In the genomic region with DNA sequence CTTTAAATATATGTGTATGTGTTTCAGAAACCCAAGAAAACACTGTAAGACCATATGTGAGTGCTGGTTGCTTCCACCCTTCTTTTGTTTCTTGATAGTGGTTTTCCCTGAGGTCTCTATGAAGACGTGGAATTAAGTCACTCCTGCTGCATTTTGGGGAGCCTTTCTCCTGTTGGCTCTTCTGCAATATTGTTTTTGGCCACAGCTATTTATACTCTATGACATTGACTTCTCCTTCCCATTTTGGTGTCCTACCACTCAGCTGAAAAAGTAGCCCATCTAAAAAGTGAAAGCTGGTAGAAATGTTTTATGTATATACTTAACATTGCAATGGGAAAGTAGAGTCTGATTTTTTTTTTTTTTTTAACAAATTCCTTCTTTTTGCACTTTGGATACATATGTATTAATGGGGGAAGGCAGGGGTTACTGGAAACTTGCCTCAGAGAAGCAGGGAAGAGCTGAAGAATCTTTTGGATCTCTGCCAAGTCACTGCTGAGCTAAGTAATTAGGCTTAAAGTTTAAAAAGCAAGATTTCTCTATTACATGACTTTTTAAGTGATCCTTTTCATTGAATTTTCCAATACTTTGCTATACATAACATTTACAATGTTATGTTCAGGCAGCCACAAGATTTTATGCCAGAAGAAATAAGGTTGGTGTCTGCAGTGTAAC, we compare ENCODE assay signal across 1 cellular context.
TF ChIP-seq lines count a peak whose summit lies in the region.

No MANE protein-coding gene starts in this region.

TF ChIP-seq in K562, 482 proteins besides CTCF, POLR2A, EP300 and RAD21 (continued from another document):
- TF ChIP-seq SP2 (IDR thresholded peaks at IDR 0.05; ENCODE audit: extremely low read depth, low read depth, low read length, poor library complexity, severe bottlenecking) (no peak), SAFB (IDR thresholded peaks at IDR 0.05; ENCODE audit: borderline replicate concordance, low read depth, low read length) (no peak), MAFK (IDR thresholded peaks at IDR 0.05; ENCODE audit: low read length) (no peak), NFIX (CRISPR knock-in tag; IDR thresholded peaks at IDR 0.05; ENCODE audit: low read depth) (peak; percentile 32; the same call in 1 of the 2 replicates), THRAP3 (IDR thresholded peaks at IDR 0.05; ENCODE audit: borderline replicate concordance) (no peak), ZBTB17 (CRISPR knock-in tag; IDR thresholded peaks at IDR 0.05) (no peak)
